In the genomic region with DNA sequence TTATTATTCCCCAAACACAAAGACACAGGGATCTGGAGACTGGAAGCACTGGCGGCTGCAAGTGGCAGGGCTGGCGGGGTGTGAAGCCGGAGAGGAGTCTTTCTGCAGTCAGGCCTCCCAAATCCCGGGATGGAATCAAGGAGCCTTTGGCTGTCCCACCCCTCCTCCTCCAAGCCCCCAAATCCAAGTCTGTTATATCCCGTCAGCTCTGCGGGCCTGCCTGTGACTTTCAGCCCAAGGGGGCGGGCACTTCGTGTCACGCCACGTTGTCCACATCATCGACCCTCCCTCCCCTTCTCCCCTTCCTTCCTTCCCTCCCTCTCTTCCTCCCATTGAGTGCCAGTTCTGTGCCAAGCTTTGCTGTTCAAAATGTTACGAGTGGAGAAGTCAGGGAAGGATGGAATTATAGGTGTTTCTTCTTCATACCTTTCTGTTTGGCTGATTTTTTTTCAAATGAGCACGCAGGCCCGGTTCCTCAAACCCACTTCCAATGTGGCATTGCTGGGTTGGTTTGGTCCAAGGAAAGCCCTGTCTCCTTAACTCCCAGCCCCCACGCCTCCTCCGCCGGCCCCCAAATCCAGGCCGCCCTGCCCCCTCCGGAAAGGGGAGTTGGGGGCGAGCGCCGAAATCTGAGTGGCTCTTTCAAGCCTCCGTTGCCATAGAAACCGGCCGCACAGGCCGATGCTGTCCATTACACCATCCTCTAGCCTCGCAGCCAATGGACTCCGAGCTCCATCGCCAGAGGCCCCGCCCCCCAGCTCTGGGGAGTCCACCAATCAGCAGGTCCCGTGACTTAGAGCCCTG, we compare ENCODE assay signal across 8 cellular contexts. TPM values are rescaled to one million over a fixed set of nuclear protein-coding genes. Genes with fewer than 3 reads are reported as not detected.
A peak's percentile ranks its signal among the peaks of the same experiment; 100 is the strongest.
DNase-seq lines count a peak whose midpoint lies in the region; ATAC-seq and TF ChIP-seq lines count a peak whose summit lies in the region.

No MANE protein-coding gene starts in this region.

- H2BK120ac ChIP-seq in H9 (ENCODE audit: low read depth, low read length, poor library complexity, severe bottlenecking) = no peak overlapping the region

- no peak overlapping the region for H2BK20ac ChIP-seq in H9 (ENCODE audit: low read depth, low read length, poor library complexity, severe bottlenecking)

- H2AK5ac ChIP-seq in H9 (ENCODE audit: insufficient read length, low read length) = no peak overlapping the region

- H3K4me2 ChIP-seq in H9 (ENCODE audit: insufficient read depth, insufficient read length, low read length) = peak overlapping the region; percentile 95

- no peaks in the 10 kb centered on the region for H3K9me3 Mint-ChIP-seq in H9

- H3K27me3 Mint-ChIP-seq in H9 (ENCODE audit: low read depth) = peaks cover 4% of the 10 kb centered on the region; the same call in 1 of the 2 replicates

- H3K4me3 ChIP-seq in NB4 (ENCODE audit: low read depth, low read length) (no peak overlapping the region), aorta (ENCODE audit: low read length in 2 of 2) (peak overlapping the region; percentile 33 to 56)

- H2BK12ac ChIP-seq in H9 (ENCODE audit: insufficient read length, low read depth, low read length) = no peak overlapping the region

- TF ChIP-seq CTCF in H9 (conservative IDR thresholded peaks at IDR 0.05) = no peak
- no peak for TF ChIP-seq CTCF in NB4 (IDR thresholded peaks at IDR 0.05; ENCODE audit: low read depth, low read length)

- peak overlapping the region; percentile 51 for H3K56ac ChIP-seq in H9 (ENCODE audit: insufficient read length, low read depth, low read length)

- peak overlapping the region; percentile 88 for H3K27ac ChIP-seq in H9 (ENCODE audit: insufficient read length, low read depth, low read length)
- peak overlapping the region in 1 of 2 donors; percentile 73 for H3K27ac ChIP-seq in aorta (ENCODE audit: low read depth in 1 of 2, low read length in 2 of 2)

- no peaks in the 10 kb centered on the region for H3K79me2 ChIP-seq in H9 (ENCODE audit: insufficient read depth, low read length)

- H4K8ac ChIP-seq in H9 (replicated peaks; ENCODE audit: insufficient read length, low read depth, low read length) = no peak overlapping the region

- H2BK15ac ChIP-seq in H9 (ENCODE audit: low read depth, low read length) = no peak overlapping the region

- H3K27ac Mint-ChIP-seq in H9 = peak overlapping the region; percentile 68 to 98 (median 94)

- DNase-seq in H9 (peak; percentile 100), NB4 (ENCODE audit: low read depth) (peak; percentile 47), T-helper 22 cell (ENCODE audit: low read depth) (peak; percentile 46), astrocyte of the hippocampus (ENCODE audit: low read depth, low spot score) (peak; percentile 100), hippocampal formation (lab: John Stamatoyannopoulos, UW) (peak; percentile 98 to 99), putamen (ENCODE audit: low spot score) (peak; percentile 100), aorta (peak; percentile 98 to 99)

- intact Hi-C loops in aorta (cut with DNase I) = no loop called here

- H4K91ac ChIP-seq in H9 (ENCODE audit: insufficient read length, low read depth, low read length) = no peak overlapping the region

- no peaks in the 10 kb centered on the region; a peak in 1 of 7 replicates for H3K36me3 Mint-ChIP-seq in H9 (ENCODE audit: insufficient read depth in 1 of 3, low read depth in 3 of 3)

- no CpG with 5 or more reads among the region's 31 CpGs for WGBS in H9 (ENCODE audit: extremely low coverage, insufficient read length, low lambda C conversion rate)
- 0 to 2% methylated on average over 31 of the region's 31 CpGs for WGBS in aorta, 2 donors

- H3K23me2 ChIP-seq in H9 (ENCODE audit: insufficient read length, low read depth, low read length, poor library complexity, severe bottlenecking) = peaks cover 9% of the 10 kb centered on the region

- H3K4me3 Mint-ChIP-seq in H9 = peak overlapping the region; percentile 56 to 85

- H3K9me3 ChIP-seq in ES-I3 (ENCODE audit: control insufficient read depth, insufficient read depth, low read length) = no peaks in the 10 kb centered on the region
- no peaks in the 10 kb centered on the region for H3K9me3 ChIP-seq in H9 (ENCODE audit: control insufficient read depth, low read depth, low read length)
- H3K9me3 ChIP-seq in aorta (ENCODE audit: control insufficient read depth, low read length) = no peaks in the 10 kb centered on the region

- H3K79me1 ChIP-seq in H9 (ENCODE audit: insufficient read depth, low read depth, low read length, poor library complexity, severe bottlenecking) = no peaks in the 10 kb centered on the region

- no peaks in the 10 kb centered on the region for H3K27me3 ChIP-seq in H9 (ENCODE audit: insufficient read depth, low read length)
- H3K27me3 ChIP-seq in aorta (ENCODE audit: control insufficient read depth in 1 of 2, insufficient read depth in 2 of 2, low read length in 1 of 2) = no peaks in the 10 kb centered on the region

- H3K9ac ChIP-seq in ES-I3 (ENCODE audit: low read depth, low read length) (peak overlapping the region; percentile 81), H9 (ENCODE audit: extremely low read depth, insufficient read length, low read length) (peak overlapping the region; percentile 68)

- no peaks in the 10 kb centered on the region for H3K36me3 ChIP-seq in ES-I3 (ENCODE audit: insufficient read depth, low read length)
- H3K36me3 ChIP-seq in aorta (ENCODE audit: control insufficient read depth in 1 of 2, insufficient read depth in 2 of 2, low read length in 1 of 2) = no peaks in the 10 kb centered on the region

- H3K18ac ChIP-seq in H9 (ENCODE audit: insufficient read length, low read depth, low read length) = peak overlapping the region; percentile 86

- no peak for TF ChIP-seq POLR2A in NB4 (IDR thresholded peaks at IDR 0.05; ENCODE audit: extremely low read depth, insufficient read length)

- no peak overlapping the region for H2AFZ ChIP-seq in H9 (ENCODE audit: low read length)

- no peak overlapping the region; the same call in 1 of the 2 replicates for H3K4ac ChIP-seq in H9 (ENCODE audit: low read depth, low read length)

- ATAC-seq in aorta (ENCODE audit: low FRiP score) = peak; percentile 100

- H2BK5ac ChIP-seq in H9 (ENCODE audit: insufficient read length, low read length) = peak overlapping the region; percentile 56

- peak overlapping the region; percentile 38; the same call in 1 of the 2 replicates for H3K14ac ChIP-seq in H9 (ENCODE audit: insufficient read depth, low read length)

- no peaks in the 10 kb centered on the region for H4K20me1 ChIP-seq in H9 (ENCODE audit: control insufficient read depth, insufficient read depth, insufficient read length)

- H3K4me1 ChIP-seq in ES-I3 (ENCODE audit: insufficient read depth, low read length) = peaks cover 9% of the 10 kb centered on the region
- H3K4me1 ChIP-seq in H9 (ENCODE audit: insufficient read depth, low read length) = no peaks in the 10 kb centered on the region; the same call in 1 of the 2 replicates
- H3K4me1 ChIP-seq in aorta (ENCODE audit: control insufficient read depth in 1 of 2, insufficient read depth in 2 of 2, low read length in 2 of 2) = no peaks in the 10 kb centered on the region

- H3K23ac ChIP-seq in H9 (ENCODE audit: insufficient read length, low read depth, low read length) = no peak overlapping the region

- peaks cover 24 to 28% of the 10 kb centered on the region in 2 experiments for H3K4me1 Mint-ChIP-seq in H9

- no peak overlapping the region for H4K5ac ChIP-seq in H9 (ENCODE audit: insufficient read length, low read depth, low read length)

- peak overlapping the region; percentile 30 for H3T11ph ChIP-seq in H9 (ENCODE audit: low read length)

RNA-seq across cellular contexts. Expression of gene ZCCHC3, which starts 12.7 kb away (rescaled TPM):
- 41.3 and 43.3 TPM in 2 replicates for total RNA-seq in H9 (2021)
- 10 to 100 TPM; 12.9 to 13.7 TPM for total RNA-seq in aorta
- polyA plus RNA-seq in aorta = 1 to 10 TPM; 7.7 to 9.3 TPM

RNA-seq across cellular contexts. Expression of gene SOX12, which starts 15.3 kb away (rescaled TPM):
- total RNA-seq in H9 (2021) (54.4 and 55.1 TPM in 2 replicates), aorta (10 to 100 TPM in 1 of 2 donors, 1 to 10 TPM in 1; 6.1 to 12.5 TPM)
- polyA plus RNA-seq in aorta = 1 to 10 TPM; 1.5 to 4.2 TPM

RNA-seq across cellular contexts. Expression of gene C20orf96, which starts 19.5 kb away (rescaled TPM):
- total RNA-seq in H9 (2021) = 13.8 and 14.5 TPM in 2 replicates
- 10 to 100 TPM in 1 of 2 donors, 1 to 10 TPM in 1; 4.6 to 11.1 TPM for total RNA-seq in aorta
- polyA plus RNA-seq in aorta = 1 to 10 TPM; 5.3 to 5.6 TPM

RNA-seq across cellular contexts. Expression of gene NRSN2, which starts 36.9 kb away (rescaled TPM):
- 18.9 and 22.7 TPM in 2 replicates for total RNA-seq in H9 (2021)
- total RNA-seq in aorta = 10 to 100 TPM; 31.0 to 38.0 TPM
- 10 to 100 TPM; 12.0 to 40.6 TPM for polyA plus RNA-seq in aorta

RNA-seq across cellular contexts. Expression of gene DEFB132, which starts 52.5 kb away (rescaled TPM):
- total RNA-seq in H9 (2021) (not detected in 2 replicates), aorta (not detected)
- not detected for polyA plus RNA-seq in aorta

Comparison
In these comparisons a context has a peak if more than half of its experiments do, and no peak if none do; other contexts are left out.
1. DNase-seq: peak in every context shown above with its lines; median percentile 100 in H9; 100 in astrocyte of the hippocampus; 100 in putamen; 98 in hippocampal formation; 98 in aorta; 47 in NB4; 46 in T-helper 22 cell.